In genomic region chr10:124210263-124210662, GRCh38 we compare ENCODE assay signal across 18 cellular contexts.
"Had no signal": no experiment of that assay in that cellular context is flagged by ENCODE, and none has a peak within 500 bp of the region (broad histone marks: within the 10 kb centered on the region; RNA-seq: fewer than 3 reads in every experiment).

No MANE protein-coding gene starts in this region.

- DNase-seq: activated CD4-positive, alpha-beta T cell treated with anti-CD3 and anti-CD28 coated beads, Interleukin-2, amount 50 U/mL, for 4 hours; activated naive CD4-positive, alpha-beta T cell treated with anti-CD3 and anti-CD28 coated beads, Interleukin-2, amount 10 ng/mL, durations not matched to agents 7 days and 5 days; activated T-cell treated with anti-CD3 and anti-CD28 coated beads, Interleukin-2, amount 50 U/mL, for 48 hours; amygdala; cortex of kidney; left colon; nephron progenitor cell; pancreas; psoas muscle; right cardiac atrium; stimulated activated CD4-positive, alpha-beta T cell treated with anti-CD3 and anti-CD28 coated beads, Interleukin-2, amount 100 ng/mL, for 48 hours; stimulated activated naive CD4-positive, alpha-beta T cell; T-helper 9 cell; testis; trophoblast cell; uterus had no signal

- ATAC-seq: gastroesophageal sphincter, left colon, pancreas, psoas muscle, right cardiac atrium, WTC11 had no signal
